Comparison of ENCODE assay signal across 9 cellular contexts in the genomic region with DNA sequence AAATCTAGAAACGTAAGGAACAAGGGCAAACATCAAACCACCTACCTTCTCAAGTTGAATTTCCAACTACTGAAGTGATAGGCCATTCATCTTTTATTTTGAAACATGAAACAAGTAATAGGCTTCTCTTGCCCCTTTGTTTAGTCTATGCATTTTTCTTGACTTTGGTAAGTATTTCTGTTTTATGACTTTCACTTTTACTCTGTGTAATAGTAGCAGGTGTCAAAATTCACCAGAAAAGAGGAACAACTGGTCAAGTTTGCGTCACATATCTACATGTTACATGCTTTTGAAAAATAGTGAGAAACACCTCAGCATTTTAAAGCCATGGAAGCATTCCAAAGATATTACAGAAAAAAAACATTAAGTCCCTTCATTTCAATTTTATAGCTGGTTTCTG.
DNase-seq lines count a peak whose midpoint lies in the region; ATAC-seq and TF ChIP-seq lines count a peak whose summit lies in the region.
"Had no signal": no experiment of that assay in that cellular context is flagged by ENCODE, and none has a peak within 500 bp of the region (broad histone marks: within the 10 kb centered on the region; RNA-seq: fewer than 3 reads in every experiment).

No MANE protein-coding gene starts in this region.

- POLR2A ChIA-PET in HEK293T (lab: Yijun Ruan, JAX), result no interaction called here

- H3K36me3 Mint-ChIP-seq in T-helper 2 cell treated with Interferon-gamma antibody and Interleukin-4, amounts not matched to agents 5 μg/mL and 100 μg/mL, for 36 hours (ENCODE audit: low read depth), result no peaks in the 10 kb centered on the region

- intact Hi-C loops in mucosa of descending colon (cut with DNase I, micrococcal nuclease), result no loop called here

- no peak overlapping the region for H3K27ac Mint-ChIP-seq in T-helper 2 cell treated with Interferon-gamma antibody and Interleukin-4, amounts not matched to agents 5 μg/mL and 100 μg/mL, for 36 hours
- H3K27ac Mint-ChIP-seq: activated T-helper 17 cell treated with anti-CD3 and anti-CD28 coated beads, Interleukin-2, amount 50 U/mL, for 72 hours had no signal

- H3K4me1 ChIP-seq in mucosa of descending colon (ENCODE audit: low read depth), result no peaks in the 10 kb centered on the region

- H3K9me3 ChIP-seq in mucosa of descending colon, result no peaks in the 10 kb centered on the region

- ATAC-seq in GM18868 (IDR thresholded peaks at IDR 0.05; ENCODE audit: unreplicated experiment) (peak; percentile 88), HG02588 (IDR thresholded peaks at IDR 0.05; ENCODE audit: unreplicated experiment) (peak; percentile 86), HG03565 (IDR thresholded peaks at IDR 0.05; ENCODE audit: unreplicated experiment) (peak; percentile 98), mucosa of descending colon (peak; percentile 15)
- ATAC-seq: activated T-helper 17 cell treated with anti-CD3 and anti-CD28 coated beads, Interleukin-2, amount 50 U/mL, for 72 hours had no signal

- no peak overlapping the region for H3K4me3 ChIP-seq in mucosa of descending colon

- no peak for DNase-seq in mucosa of descending colon
- DNase-seq in HEK293T (ENCODE audit: extremely low spot score), result no peak
- DNase-seq in T1000 (lab: John Stamatoyannopoulos, UW), result no peak
- DNase-seq in T-helper 2 cell treated with Interferon-gamma antibody and Interleukin-4, amounts not matched to agents 5 μg/mL and 100 μg/mL, for 36 hours (ENCODE audit: low spot score), result no peak
- no peak for DNase-seq in effector CD8-positive, alpha-beta T cell (lab: John Stamatoyannopoulos, UW)

- CTCF ChIA-PET in HEK293T (lab: Yijun Ruan, JAX), result interaction anchor here (1.1 to 1.4 kb wide), 2 partner anchors 11 to 31 kb away, joined by 3 read pairs; no protein-coding TSS in a partner anchor

- H3K36me3 ChIP-seq in mucosa of descending colon (ENCODE audit: low read depth), result no peaks in the 10 kb centered on the region

- no peaks in the 10 kb centered on the region for H3K9me3 Mint-ChIP-seq in T-helper 2 cell treated with Interferon-gamma antibody and Interleukin-4, amounts not matched to agents 5 μg/mL and 100 μg/mL, for 36 hours
- H3K9me3 Mint-ChIP-seq: activated T-helper 17 cell treated with anti-CD3 and anti-CD28 coated beads, Interleukin-2, amount 50 U/mL, for 72 hours had no signal

- TF ChIP-seq CTCF in mucosa of descending colon (IDR thresholded peaks at IDR 0.05), result no peak

- no peak overlapping the region for H3K4me3 Mint-ChIP-seq in T-helper 2 cell treated with Interferon-gamma antibody and Interleukin-4, amounts not matched to agents 5 μg/mL and 100 μg/mL, for 36 hours
- H3K4me3 Mint-ChIP-seq: activated T-helper 17 cell treated with anti-CD3 and anti-CD28 coated beads, Interleukin-2, amount 50 U/mL, for 72 hours had no signal

- H3K4me1 Mint-ChIP-seq in T-helper 2 cell treated with Interferon-gamma antibody and Interleukin-4, amounts not matched to agents 5 μg/mL and 100 μg/mL, for 36 hours (ENCODE audit: low read depth), result no peaks in the 10 kb centered on the region
- H3K4me1 Mint-ChIP-seq: activated T-helper 17 cell treated with anti-CD3 and anti-CD28 coated beads, Interleukin-2, amount 50 U/mL, for 72 hours had no signal

- no peaks in the 10 kb centered on the region for H3K27me3 Mint-ChIP-seq in T-helper 2 cell treated with Interferon-gamma antibody and Interleukin-4, amounts not matched to agents 5 μg/mL and 100 μg/mL, for 36 hours (ENCODE audit: low read depth)
- H3K27me3 Mint-ChIP-seq: activated T-helper 17 cell treated with anti-CD3 and anti-CD28 coated beads, Interleukin-2, amount 50 U/mL, for 72 hours had no signal

TF ChIP-seq in HEK293T, 16 proteins besides CTCF, POLR2A, EP300 and RAD21:
- TF ChIP-seq PKNOX1 (IDR thresholded peaks at IDR 0.05) (no peak), CTBP1 (IDR thresholded peaks at IDR 0.05; ENCODE audit: borderline replicate concordance) (no peak), ZNF384 (IDR thresholded peaks at IDR 0.05) (no peak), L3MBTL2 (conservative IDR thresholded peaks at IDR 0.05) (no peak), BHLHE40 (IDR thresholded peaks at IDR 0.05; ENCODE audit: borderline replicate concordance) (no peak), TARDBP (IDR thresholded peaks at IDR 0.05) (no peak), NFRKB (IDR thresholded peaks at IDR 0.05) (no peak), ARNT (IDR thresholded peaks at IDR 0.05) (no peak), FOXM1 (IDR thresholded peaks at IDR 0.05; ENCODE audit: borderline replicate concordance) (no peak), FOXA1 (IDR thresholded peaks at IDR 0.05) (no peak), SUZ12 (IDR thresholded peaks at IDR 0.05) (no peak), ELF4 (IDR thresholded peaks at IDR 0.05) (no peak)

Comparison
In these comparisons a context has a peak if more than half of its experiments do, and no peak if none do; other contexts are left out.
1. ATAC-seq: peak in every context shown above with its lines; median percentile 98 in HG03565; 88 in GM18868; 86 in HG02588; 15 in mucosa of descending colon.